ENCODE assay signal across 37 cellular contexts in genomic region chr17:70259400-70259799, GRCh38.
"Had no signal": no experiment of that assay in that cellular context is flagged by ENCODE, and none has a peak within 500 bp of the region (broad histone marks: within the 10 kb centered on the region; RNA-seq: fewer than 3 reads in every experiment).

No MANE protein-coding gene starts in this region.

- H3K4me3 ChIP-seq: ascending aorta, cardiac muscle cell had no signal

- H3K27me3 ChIP-seq: ascending aorta, cardiac muscle cell had no signal

- H3K4me1 ChIP-seq: ascending aorta had no signal

- H3K4me3 Mint-ChIP-seq: activated CD4-positive, alpha-beta memory T cell treated with anti-CD3 and anti-CD28 coated beads, Interleukin-2, amount 10 ng/mL, durations not matched to agents 7 days and 5 days; activated CD4-positive, alpha-beta T cell treated with anti-CD3 and anti-CD28 coated beads for 36 hours; activated CD4-positive, alpha-beta T cell treated with anti-CD3 and anti-CD28 coated beads, Interleukin-2, amount 10 ng/mL, durations not matched to agents 7 days and 5 days; activated CD8-positive, alpha-beta memory T cell treated with anti-CD3 and anti-CD28 coated beads, Interleukin-2, amount 10 ng/mL, durations not matched to agents 7 days and 5 days; activated CD8-positive, alpha-beta T cell treated with anti-CD3 and anti-CD28 coated beads, Interleukin-2, amount 10 ng/mL, durations not matched to agents 7 days and 5 days; activated naive CD4-positive, alpha-beta T cell treated with anti-CD3 and anti-CD28 coated beads, Interleukin-2, amount 10 ng/mL, durations not matched to agents 7 days and 5 days; activated naive CD4-positive, alpha-beta T cell treated with anti-CD3 and anti-CD28 coated beads, Interleukin-2, amount 50 U/mL, for 24 hours; activated naive CD8-positive, alpha-beta T cell; activated naive CD8-positive, alpha-beta T cell treated with anti-CD3 and anti-CD28 coated beads, Interleukin-2, amount 10 ng/mL, durations not matched to agents 7 days and 5 days; activated naive CD8-positive, alpha-beta T cell treated with anti-CD3 and anti-CD28 coated beads, Interleukin-2, amount 50 U/mL, for 24 hours; activated T-cell treated with anti-CD3 and anti-CD28 coated beads, Interleukin-2, amount 50 U/mL, for 24 hours; brain; T-helper 1 cell treated with Interleukin-12 subunit alpha and Interleukin-12 subunit beta and Interleukin-4 antibody, amounts not matched to agents 30 μg/mL and 1 μg/mL, for 36 hours; T-helper 2 cell treated with Interferon-gamma antibody and Interleukin-4, amounts not matched to agents 5 μg/mL and 100 μg/mL, for 36 hours; WTC11 had no signal

- H3K4me1 Mint-ChIP-seq: activated CD4-positive, alpha-beta memory T cell treated with anti-CD3 and anti-CD28 coated beads, Interleukin-2, amount 10 ng/mL, durations not matched to agents 7 days and 5 days; activated CD4-positive, alpha-beta T cell treated with anti-CD3 and anti-CD28 coated beads for 36 hours; activated CD4-positive, alpha-beta T cell treated with anti-CD3 and anti-CD28 coated beads, Interleukin-2, amount 10 ng/mL, durations not matched to agents 7 days and 5 days; activated CD8-positive, alpha-beta memory T cell treated with anti-CD3 and anti-CD28 coated beads, Interleukin-2, amount 10 ng/mL, durations not matched to agents 7 days and 5 days; activated naive CD4-positive, alpha-beta T cell treated with anti-CD3 and anti-CD28 coated beads, Interleukin-2, amount 10 ng/mL, durations not matched to agents 7 days and 5 days; activated naive CD4-positive, alpha-beta T cell treated with anti-CD3 and anti-CD28 coated beads, Interleukin-2, amount 50 U/mL, for 24 hours; activated naive CD8-positive, alpha-beta T cell treated with anti-CD3 and anti-CD28 coated beads, Interleukin-2, amount 10 ng/mL, durations not matched to agents 7 days and 5 days; activated naive CD8-positive, alpha-beta T cell treated with anti-CD3 and anti-CD28 coated beads, Interleukin-2, amount 50 U/mL, for 24 hours; brain; WTC11 had no signal

- H3K9me3 Mint-ChIP-seq: activated CD4-positive, alpha-beta T cell treated with anti-CD3 and anti-CD28 coated beads, Interleukin-2, amount 10 ng/mL, durations not matched to agents 7 days and 5 days; activated naive CD4-positive, alpha-beta T cell treated with anti-CD3 and anti-CD28 coated beads, Interleukin-2, amount 10 ng/mL, durations not matched to agents 7 days and 5 days; activated naive CD4-positive, alpha-beta T cell treated with anti-CD3 and anti-CD28 coated beads, Interleukin-2, amount 50 U/mL, for 24 hours; activated naive CD8-positive, alpha-beta T cell treated with anti-CD3 and anti-CD28 coated beads, Interleukin-2, amount 10 ng/mL, durations not matched to agents 7 days and 5 days; activated T-helper 2 cell treated with anti-CD3 and anti-CD28 coated beads, Interferon-gamma antibody, Interleukin-2, Interleukin-4, amounts not matched to agents 10 μg/mL and 5 μg/mL and 100 μg/mL, durations not matched to agents 14 hours and 24 hours and 36 hours; T-helper 1 cell treated with Interleukin-12 subunit alpha and Interleukin-12 subunit beta and Interleukin-4 antibody, amounts not matched to agents 30 μg/mL and 1 μg/mL, for 36 hours; T-helper 2 cell treated with Interferon-gamma antibody and Interleukin-4, amounts not matched to agents 5 μg/mL and 100 μg/mL, for 36 hours; WTC11 had no signal

- H3K9me3 ChIP-seq: ascending aorta had no signal

- H3K36me3 Mint-ChIP-seq: activated CD8-positive, alpha-beta memory T cell treated with anti-CD3 and anti-CD28 coated beads, Interleukin-2, amount 10 ng/mL, durations not matched to agents 7 days and 5 days; activated naive CD4-positive, alpha-beta T cell treated with anti-CD3 and anti-CD28 coated beads, Interleukin-2, amount 10 ng/mL, durations not matched to agents 7 days and 5 days; activated naive CD4-positive, alpha-beta T cell treated with anti-CD3 and anti-CD28 coated beads, Interleukin-2, amount 50 U/mL, for 24 hours; activated naive CD8-positive, alpha-beta T cell; activated naive CD8-positive, alpha-beta T cell treated with anti-CD3 and anti-CD28 coated beads, Interleukin-2, amount 10 ng/mL, durations not matched to agents 7 days and 5 days; brain; WTC11 had no signal

- DNase-seq: activated CD4-positive, alpha-beta memory T cell treated with anti-CD3 and anti-CD28 coated beads, Interleukin-2, amount 10 ng/mL, durations not matched to agents 7 days and 5 days; activated CD4-positive, alpha-beta T cell treated with anti-CD3 and anti-CD28 coated beads for 1 hour; activated CD4-positive, alpha-beta T cell treated with anti-CD3 and anti-CD28 coated beads for 36 hours; activated CD4-positive, alpha-beta T cell treated with anti-CD3 and anti-CD28 coated beads for 48 hours; activated CD4-positive, alpha-beta T cell treated with anti-CD3 and anti-CD28 coated beads, Interleukin-2, amount 10 ng/mL, durations not matched to agents 7 days and 5 days; activated CD4-positive, alpha-beta T cell treated with anti-CD3 and anti-CD28 coated beads, Interleukin-2, amount 50 U/mL, for 48 hours; activated CD4-positive, CD25-positive, alpha-beta regulatory T cell; activated CD8-positive, alpha-beta memory T cell treated with anti-CD3 and anti-CD28 coated beads for 24 hours; activated CD8-positive, alpha-beta memory T cell treated with anti-CD3 and anti-CD28 coated beads, Interleukin-2, amount 10 ng/mL, durations not matched to agents 7 days and 5 days; activated CD8-positive, alpha-beta memory T cell treated with anti-CD3 and anti-CD28 coated beads, Interleukin-2, amount 50 U/mL, for 48 hours; activated CD8-positive, alpha-beta T cell treated with anti-CD3 and anti-CD28 coated beads, Interleukin-2, amount 10 ng/mL, durations not matched to agents 7 days and 5 days; activated effector memory CD4-positive, alpha-beta T cell treated with Interleukin-2 at 50 U/mL for 16 hours; activated gamma-delta T cell; activated naive CD4-positive, alpha-beta T cell treated with anti-CD3 and anti-CD28 coated beads, Interleukin-2, amount 10 ng/mL, durations not matched to agents 7 days and 5 days; activated naive CD4-positive, alpha-beta T cell treated with Interleukin-2 at 50 U/mL for 16 hours; activated naive CD8-positive, alpha-beta T cell treated with anti-CD3 and anti-CD28 coated beads, Interleukin-2, amount 10 ng/mL, durations not matched to agents 7 days and 5 days; activated naive CD8-positive, alpha-beta T cell treated with anti-CD3 and anti-CD28 coated beads, Interleukin-2, amount 50 U/mL, for 24 hours; activated T-cell treated with anti-CD3 and anti-CD28 coated beads, Interleukin-2, amount 50 U/mL, for 24 hours; activated T-cell treated with anti-CD3 and anti-CD28 coated beads, Interleukin-2, amount 50 U/mL, for 48 hours; amygdala; anterior cingulate cortex; caudate nucleus; SW 1271; T-helper 1 cell; T-helper 2 cell; T-helper 9 cell; WERI-Rb-1 had no signal

- H3K27ac ChIP-seq: ascending aorta, cardiac muscle cell, WERI-Rb-1 had no signal

- H3K27ac Mint-ChIP-seq: activated CD4-positive, alpha-beta memory T cell treated with anti-CD3 and anti-CD28 coated beads, Interleukin-2, amount 10 ng/mL, durations not matched to agents 7 days and 5 days; activated CD4-positive, alpha-beta T cell treated with anti-CD3 and anti-CD28 coated beads for 36 hours; activated CD4-positive, alpha-beta T cell treated with anti-CD3 and anti-CD28 coated beads, Interleukin-2, amount 10 ng/mL, durations not matched to agents 7 days and 5 days; activated CD8-positive, alpha-beta memory T cell treated with anti-CD3 and anti-CD28 coated beads, Interleukin-2, amount 10 ng/mL, durations not matched to agents 7 days and 5 days; activated CD8-positive, alpha-beta T cell treated with anti-CD3 and anti-CD28 coated beads, Interleukin-2, amount 10 ng/mL, durations not matched to agents 7 days and 5 days; activated naive CD4-positive, alpha-beta T cell treated with anti-CD3 and anti-CD28 coated beads, Interleukin-2, amount 10 ng/mL, durations not matched to agents 7 days and 5 days; activated naive CD4-positive, alpha-beta T cell treated with anti-CD3 and anti-CD28 coated beads, Interleukin-2, amount 50 U/mL, for 24 hours; activated naive CD8-positive, alpha-beta T cell; activated naive CD8-positive, alpha-beta T cell treated with anti-CD3 and anti-CD28 coated beads, Interleukin-2, amount 10 ng/mL, durations not matched to agents 7 days and 5 days; activated naive CD8-positive, alpha-beta T cell treated with anti-CD3 and anti-CD28 coated beads, Interleukin-2, amount 50 U/mL, for 24 hours; activated T-cell treated with anti-CD3 and anti-CD28 coated beads, Interleukin-2, amount 50 U/mL, for 24 hours; activated T-helper 2 cell treated with anti-CD3 and anti-CD28 coated beads, Interferon-gamma antibody, Interleukin-2, Interleukin-4, amounts not matched to agents 10 μg/mL and 5 μg/mL and 100 μg/mL, durations not matched to agents 14 hours and 24 hours and 36 hours; brain; T-helper 1 cell treated with Interleukin-12 subunit alpha and Interleukin-12 subunit beta and Interleukin-4 antibody, amounts not matched to agents 30 μg/mL and 1 μg/mL, for 36 hours; T-helper 2 cell treated with Interferon-gamma antibody and Interleukin-4, amounts not matched to agents 5 μg/mL and 100 μg/mL, for 36 hours; WTC11 had no signal

- H3K36me3 ChIP-seq: ascending aorta, cardiac muscle cell, WERI-Rb-1 had no signal

- ATAC-seq: activated CD4-positive, alpha-beta T cell treated with anti-CD3 and anti-CD28 coated beads for 36 hours; activated CD4-positive, CD25-positive, alpha-beta regulatory T cell treated with anti-CD3 and anti-CD28 coated beads, Interleukin-2, amount 50 U/mL, for 24 hours; activated CD8-positive, alpha-beta memory T cell treated with anti-CD3 and anti-CD28 coated beads, Interleukin-2, amount 10 ng/mL, durations not matched to agents 7 days and 5 days; activated CD8-positive, alpha-beta T cell treated with anti-CD3 and anti-CD28 coated beads, Interleukin-2, amount 10 ng/mL, durations not matched to agents 7 days and 5 days; activated naive CD8-positive, alpha-beta T cell treated with anti-CD3 and anti-CD28 coated beads, Interleukin-2, amount 50 U/mL, for 24 hours; WTC11 had no signal

- H3K27me3 Mint-ChIP-seq: activated CD4-positive, alpha-beta memory T cell treated with anti-CD3 and anti-CD28 coated beads, Interleukin-2, amount 10 ng/mL, durations not matched to agents 7 days and 5 days; activated CD4-positive, alpha-beta T cell treated with anti-CD3 and anti-CD28 coated beads for 36 hours; activated CD4-positive, alpha-beta T cell treated with anti-CD3 and anti-CD28 coated beads, Interleukin-2, amount 10 ng/mL, durations not matched to agents 7 days and 5 days; activated CD8-positive, alpha-beta memory T cell treated with anti-CD3 and anti-CD28 coated beads, Interleukin-2, amount 10 ng/mL, durations not matched to agents 7 days and 5 days; activated naive CD4-positive, alpha-beta T cell treated with anti-CD3 and anti-CD28 coated beads, Interleukin-2, amount 10 ng/mL, durations not matched to agents 7 days and 5 days; activated naive CD4-positive, alpha-beta T cell treated with anti-CD3 and anti-CD28 coated beads, Interleukin-2, amount 50 U/mL, for 24 hours; activated naive CD8-positive, alpha-beta T cell; activated naive CD8-positive, alpha-beta T cell treated with anti-CD3 and anti-CD28 coated beads, Interleukin-2, amount 10 ng/mL, durations not matched to agents 7 days and 5 days; activated naive CD8-positive, alpha-beta T cell treated with anti-CD3 and anti-CD28 coated beads, Interleukin-2, amount 50 U/mL, for 24 hours; activated T-cell treated with anti-CD3 and anti-CD28 coated beads, Interleukin-2, amount 50 U/mL, for 24 hours; brain had no signal
